16 cellular contexts compared by ENCODE assay signal in genomic region chr20:17491041-17491440, GRCh38. TPM values are rescaled to one million over a fixed set of nuclear protein-coding genes. Genes with fewer than 3 reads are reported as not detected.
A peak's percentile ranks its signal among the peaks of the same experiment; 100 is the strongest.
DNase-seq lines count a peak whose midpoint lies in the region; ATAC-seq and TF ChIP-seq lines count a peak whose summit lies in the region.
"Had no signal": no experiment of that assay in that cellular context is flagged by ENCODE, and none has a peak within 500 bp of the region (broad histone marks: within the 10 kb centered on the region; RNA-seq: fewer than 3 reads in every experiment).

No MANE protein-coding gene starts in this region.

- no peaks in the 10 kb centered on the region for H3K4me1 Mint-ChIP-seq in neural crest cell
- H3K4me1 Mint-ChIP-seq in stimulated activated memory B cell treated with anti-CD40 and anti-IgM and Interleukin-4, amounts not matched to agents 10 μg/mL and 1 μg/mL and 100 μg/mL, for 72 hours, result no peaks in the 10 kb centered on the region
- H3K4me1 Mint-ChIP-seq in naive thymus-derived CD4-positive, alpha-beta T cell, result no peaks in the 10 kb centered on the region
- H3K4me1 Mint-ChIP-seq: CD4-positive, CD25-positive, alpha-beta regulatory T cell had no signal

- no peaks in the 10 kb centered on the region for H3K36me3 ChIP-seq in Panc1 (ENCODE audit: control insufficient read depth, insufficient read depth, low read length)
- no peaks in the 10 kb centered on the region for H3K36me3 ChIP-seq in naive thymus-derived CD4-positive, alpha-beta T cell (ENCODE audit: control insufficient read depth in 2 of 3, insufficient read depth in 3 of 3, low read length in 3 of 3)
- H3K36me3 ChIP-seq: BLaER1 treated with 17β-estradiol and CSF1 and Interleukin-3, amounts not matched to agents 10 nM and 100 nM had no signal

- no peak overlapping the region for H3K4me3 ChIP-seq in Panc1 (ENCODE audit: low read depth in 2 of 2, low read length in 2 of 2)
- no peak overlapping the region for H3K4me3 ChIP-seq in naive thymus-derived CD4-positive, alpha-beta T cell (ENCODE audit: low read length)
- H3K4me3 ChIP-seq: BLaER1 treated with 17β-estradiol and CSF1 and Interleukin-3, amounts not matched to agents 10 nM and 100 nM; GM23248 had no signal

- no peaks in the 10 kb centered on the region for H3K36me3 Mint-ChIP-seq in neural crest cell (ENCODE audit: low read depth)
- H3K36me3 Mint-ChIP-seq in stimulated activated memory B cell treated with anti-CD40 and anti-IgM and Interleukin-4, amounts not matched to agents 10 μg/mL and 1 μg/mL and 100 μg/mL, for 72 hours, result no peaks in the 10 kb centered on the region
- H3K36me3 Mint-ChIP-seq in naive thymus-derived CD4-positive, alpha-beta T cell, result no peaks in the 10 kb centered on the region
- H3K36me3 Mint-ChIP-seq: CD4-positive, CD25-positive, alpha-beta regulatory T cell had no signal

- no peaks in the 10 kb centered on the region for H3K9me3 Mint-ChIP-seq in neural crest cell
- peaks cover 3% of the 10 kb centered on the region for H3K9me3 Mint-ChIP-seq in stimulated activated memory B cell treated with anti-CD40 and anti-IgM and Interleukin-4, amounts not matched to agents 10 μg/mL and 1 μg/mL and 100 μg/mL, for 72 hours
- H3K9me3 Mint-ChIP-seq in naive thymus-derived CD4-positive, alpha-beta T cell, result peaks cover 0 to 3% (median 0%) of the 10 kb centered on the region in 11 donors

- peak; percentile 42 for DNase-seq in activated CD8-positive, alpha-beta memory T cell treated with anti-CD3 and anti-CD28 coated beads for 24 hours
- no peak for DNase-seq in activated CD8-positive, alpha-beta memory T cell treated with anti-CD3 and anti-CD28 coated beads, Interleukin-2, amount 50 U/mL, for 4 hours
- DNase-seq in Panc1 (ENCODE audit: low read depth, low spot score), result no peak
- no peak for DNase-seq in neural crest cell (ENCODE audit: low read depth, low spot score)
- DNase-seq in naive thymus-derived CD4-positive, alpha-beta T cell, result no peak
- DNase-seq: CD4-positive, CD25-positive, alpha-beta regulatory T cell; DMS53; GM23248; H7; KBM-7 had no signal

- intact Hi-C loops in Panc1 (cut with micrococcal nuclease; ENCODE audit: unreplicated experiment), result no loop called here
- intact Hi-C loops in naive thymus-derived CD4-positive, alpha-beta T cell (cut with micrococcal nuclease), result no loop called here

- BruUV-seq in Panc1 (replicated peaks; lab: Mats Ljungman, UMichigan), result no TSS peak

- no peaks in the 10 kb centered on the region for H3K4me1 ChIP-seq in Panc1 (ENCODE audit: control insufficient read depth, insufficient read depth, low read length)
- no peaks in the 10 kb centered on the region for H3K4me1 ChIP-seq in naive thymus-derived CD4-positive, alpha-beta T cell (ENCODE audit: control insufficient read depth in 2 of 2, insufficient read depth in 2 of 2, low read length in 2 of 2)

- H3K9me3 ChIP-seq in Panc1 (ENCODE audit: control insufficient read depth, insufficient read depth, low read depth, low read length), result no peaks in the 10 kb centered on the region
- no peaks in the 10 kb centered on the region for H3K9me3 ChIP-seq in naive thymus-derived CD4-positive, alpha-beta T cell (ENCODE audit: control insufficient read depth in 2 of 3, low read length in 3 of 3)

- CTCF ChIA-PET in Panc1 (lab: Charles Lee), result no interaction called here
- CTCF ChIA-PET in naive thymus-derived CD4-positive, alpha-beta T cell (lab: Charles Lee), result no interaction called here

- no peak overlapping the region for H3K4me3 Mint-ChIP-seq in neural crest cell
- no peak overlapping the region for H3K4me3 Mint-ChIP-seq in stimulated activated memory B cell treated with anti-CD40 and anti-IgM and Interleukin-4, amounts not matched to agents 10 μg/mL and 1 μg/mL and 100 μg/mL, for 72 hours
- H3K4me3 Mint-ChIP-seq in naive thymus-derived CD4-positive, alpha-beta T cell, result no peak overlapping the region
- H3K4me3 Mint-ChIP-seq: CD4-positive, CD25-positive, alpha-beta regulatory T cell had no signal

- peaks cover 3% of the 10 kb centered on the region for H3K27me3 Mint-ChIP-seq in neural crest cell (ENCODE audit: low read depth)
- no peaks in the 10 kb centered on the region for H3K27me3 Mint-ChIP-seq in stimulated activated memory B cell treated with anti-CD40 and anti-IgM and Interleukin-4, amounts not matched to agents 10 μg/mL and 1 μg/mL and 100 μg/mL, for 72 hours
- peaks cover 0 to 15% (median 3%) of the 10 kb centered on the region in 5 donors for H3K27me3 Mint-ChIP-seq in naive thymus-derived CD4-positive, alpha-beta T cell

- peaks cover 4% of the 10 kb centered on the region; the same call in 1 of the 2 replicates for H3K27me3 ChIP-seq in Panc1 (ENCODE audit: control insufficient read depth, insufficient read depth, low read length)
- H3K27me3 ChIP-seq in naive thymus-derived CD4-positive, alpha-beta T cell (ENCODE audit: control insufficient read depth in 2 of 2, insufficient read depth in 2 of 2, low read length in 2 of 2), result no peaks in the 10 kb centered on the region
- H3K27me3 ChIP-seq: BLaER1 treated with 17β-estradiol and CSF1 and Interleukin-3, amounts not matched to agents 10 nM and 100 nM had no signal

- POLR2A ChIA-PET in Panc1 (lab: Charles Lee), result no interaction called here
- POLR2A ChIA-PET in naive thymus-derived CD4-positive, alpha-beta T cell (lab: Charles Lee), result no interaction called here

- H3K27ac Mint-ChIP-seq in neural crest cell (ENCODE audit: unreplicated experiment), result peak overlapping the region; percentile 32
- H3K27ac Mint-ChIP-seq in stimulated activated memory B cell treated with anti-CD40 and anti-IgM and Interleukin-4, amounts not matched to agents 10 μg/mL and 1 μg/mL and 100 μg/mL, for 72 hours, result no peak overlapping the region
- H3K27ac Mint-ChIP-seq in naive thymus-derived CD4-positive, alpha-beta T cell, result no peak overlapping the region
- H3K27ac Mint-ChIP-seq: CD4-positive, CD25-positive, alpha-beta regulatory T cell had no signal

- TF ChIP-seq CTCF in Panc1 (IDR thresholded peaks at IDR 0.05) (no peak), neural crest cell (conservative IDR thresholded peaks at IDR 0.05) (no peak)

- in situ Hi-C loops in Panc1 (cut with HindIII; ENCODE audit: low pct_unique_long_range_greater_than_20kb, low sequenced_read_pairs), result no loop called here

- H3K27ac ChIP-seq in Panc1 (ENCODE audit: low read length), result no peak overlapping the region
- no peak overlapping the region for H3K27ac ChIP-seq in naive thymus-derived CD4-positive, alpha-beta T cell (ENCODE audit: low read depth, low read length)
- H3K27ac ChIP-seq: 22Rv1; BLaER1 treated with 17β-estradiol and CSF1 and Interleukin-3, amounts not matched to agents 10 nM and 100 nM; GM23248; HL-60 had no signal

- peak; percentile 28; the same call in 1 of the 2 replicates for ATAC-seq in Panc1
- peak; percentile 13 for ATAC-seq in stimulated activated memory B cell treated with anti-CD40 and anti-IgM and Interleukin-4, amounts not matched to agents 10 μg/mL and 1 μg/mL and 100 μg/mL, for 72 hours
- no peak for ATAC-seq in naive thymus-derived CD4-positive, alpha-beta T cell
- ATAC-seq in HG02852 (IDR thresholded peaks at IDR 0.05; ENCODE audit: unreplicated experiment), result no peak
- no peak for ATAC-seq in HG03039 (IDR thresholded peaks at IDR 0.05; ENCODE audit: unreplicated experiment)

RNA-seq across cellular contexts. Expression of gene BFSP1, which starts 40.1 kb away (rescaled TPM):
- total RNA-seq in Panc1 (2021; ENCODE audit: unreplicated experiment) (6.9 TPM), neural crest cell (3.9 and 4.2 TPM in 2 replicates)
- 5.2 TPM for polyA plus RNA-seq in Panc1 (2012; ENCODE audit: insufficient read length)
- 1 to 10 TPM in 1 of 5 experiments, under 1 TPM in 1, not detected in 3; 0.42 to 3.4 TPM for total RNA-seq in naive thymus-derived CD4-positive, alpha-beta T cell
- polyA plus RNA-seq in naive thymus-derived CD4-positive, alpha-beta T cell, result not detected

Comparison
In these comparisons a context has a peak if more than half of its experiments do, and no peak if none do; other contexts are left out.
1. ATAC-seq: peak in Panc1 (single experiment) and stimulated activated memory B cell treated with anti-CD40 and anti-IgM and Interleukin-4, amounts not matched to agents 10 μg/mL and 1 μg/mL and 100 μg/mL, for 72 hours (single experiment); none in naive thymus-derived CD4-positive, alpha-beta T cell (single experiment), HG02852 (single experiment) and HG03039 (single experiment).